ENCODE assay signal across 27 cellular contexts in the genomic region with DNA sequence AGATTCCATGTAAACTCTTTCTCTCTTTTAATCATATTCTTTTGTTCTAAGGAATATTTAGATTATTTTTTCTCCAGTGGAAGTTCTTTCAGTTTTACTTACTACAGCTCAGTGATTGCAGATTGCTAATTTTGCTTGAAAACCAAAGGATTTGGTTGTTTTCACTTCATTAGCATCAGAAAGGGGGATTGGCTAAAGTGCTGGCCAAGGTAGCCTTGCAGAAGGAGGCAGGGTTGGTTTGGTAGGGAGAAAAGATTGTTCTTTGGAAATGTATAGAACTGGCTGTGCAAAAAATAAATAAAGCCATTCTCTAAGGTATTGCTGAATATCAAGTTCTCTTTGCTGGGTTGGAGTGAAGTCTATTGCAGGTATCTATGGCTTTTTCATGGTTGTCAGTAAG.
"Had no signal": no experiment of that assay in that cellular context is flagged by ENCODE, and none has a peak within 500 bp of the region (broad histone marks: within the 10 kb centered on the region; RNA-seq: fewer than 3 reads in every experiment).

No MANE protein-coding gene starts in this region.

- H3K4me2 ChIP-seq: hepatocyte had no signal

- H3K9me3 ChIP-seq: lower lobe of right lung, ovary, stomach, testis, thyroid gland, transverse colon, upper lobe of left lung, vagina had no signal

- H3K4me3 ChIP-seq: hepatocyte, left lung, lower lobe of right lung, ovary, skin epidermis, stomach, testis, thyroid gland, transverse colon, upper lobe of left lung, vagina had no signal

- H3K4me1 ChIP-seq: left lung, thyroid gland, transverse colon, upper lobe of left lung, vagina had no signal

- H3K27me3 ChIP-seq: hepatocyte, left lung, ovary, stomach, testis, thyroid gland, transverse colon, upper lobe of left lung, vagina had no signal

- H3K27ac ChIP-seq: hepatocyte, left lung, lower lobe of right lung, ovary, skin epidermis, stomach, testis, thyroid gland, transverse colon, upper lobe of left lung, vagina had no signal

- H3K79me2 ChIP-seq: hepatocyte had no signal

- H3K36me3 ChIP-seq: left lung, lower lobe of right lung, ovary, stomach, thyroid gland, transverse colon, upper lobe of left lung, vagina had no signal

- ATAC-seq: left colon; left lung; lower lobe of right lung; natural killer cell; right cardiac atrium; sciatic nerve; stimulated activated naive B cell treated with anti-CD40 and anti-IgM and Interleukin-4, amounts not matched to agents 10 μg/mL and 1 μg/mL and 100 μg/mL, for 72 hours; stimulated activated naive CD8-positive, alpha-beta T cell treated with anti-CD3 and anti-CD28 coated beads, Interleukin-15, Interleukin-2, amounts not matched to agents 100 U/mL and 50 U/mL, for 24 hours had no signal

- H2AFZ ChIP-seq: hepatocyte had no signal

- FAIRE-seq: islet of Langerhans, kidney had no signal

- DNase-seq: immature natural killer cell; kidney; left colon; left lung; lower lobe of right lung; mammary epithelial cell; mesenchymal stem cell; naive B cell; natural killer cell; ovary; right cardiac atrium; stimulated activated CD4-positive, alpha-beta T cell treated with anti-CD3 and anti-CD28 coated beads, Interleukin-12 subunit alpha, Interleukin-12 subunit beta, amount 100 ng/mL, for 4 hours; stimulated activated CD4-positive, alpha-beta T cell treated with anti-CD3 and anti-CD28 coated beads, Interleukin-15, amount 100 ng/mL, for 24 hours; stimulated activated CD4-positive, alpha-beta T cell treated with anti-CD3 and anti-CD28 coated beads, Interleukin-2, amount 100 ng/mL, for 24 hours; stimulated activated CD4-positive, alpha-beta T cell treated with anti-CD3 and anti-CD28 coated beads, Interleukin-4, amount 100 ng/mL, for 1 hour; stimulated activated naive B cell treated with anti-CD40 and anti-IgM and Interleukin-4, amounts not matched to agents 10 μg/mL and 1 μg/mL and 100 μg/mL, for 72 hours; stimulated activated naive CD8-positive, alpha-beta T cell treated with anti-CD3 and anti-CD28 coated beads, Interleukin-15, Interleukin-2, amounts not matched to agents 100 U/mL and 50 U/mL, for 24 hours; stomach; testis; thyroid gland; transverse colon; upper lobe of left lung had no signal
